In genomic region chr6:3540253-3540820, GRCh38 we compare ENCODE assay signal across 23 cellular contexts.
DNase-seq lines count a peak whose midpoint lies in the region; TF ChIP-seq lines count a peak whose summit lies in the region.
"Had no signal": no experiment of that assay in that cellular context is flagged by ENCODE, and none has a peak within 500 bp of the region (broad histone marks: within the 10 kb centered on the region; RNA-seq: fewer than 3 reads in every experiment).

No MANE protein-coding gene starts in this region.

- H3K9ac ChIP-seq in BLaER1 (no peak overlapping the region), trophoblast cell (ENCODE audit: low read length) (no peak overlapping the region)
- H3K9ac ChIP-seq: GM23248 had no signal

- no peak overlapping the region for H3K4me3 ChIP-seq in BLaER1
- no peak overlapping the region for H3K4me3 ChIP-seq in esophagus muscularis mucosa
- no peak overlapping the region for H3K4me3 ChIP-seq in trophoblast cell (ENCODE audit: low read depth, low read length)
- H3K4me3 ChIP-seq: GM12878, GM23248, HAP-1, K562, MG63 had no signal

- H3K23ac ChIP-seq in trophoblast cell (ENCODE audit: low read length) = no peak overlapping the region

- H3K79me2 ChIP-seq in trophoblast cell (ENCODE audit: control insufficient read depth, insufficient read depth, low read length, poor library complexity) = no peaks in the 10 kb centered on the region

- no peak overlapping the region for H3K14ac ChIP-seq in trophoblast cell (ENCODE audit: low read length)

- peaks cover 9% of the 10 kb centered on the region for H3K4me1 Mint-ChIP-seq in type B pancreatic cell (ENCODE audit: unreplicated experiment)

- DNase-seq in NCI-H2029 (lab: John Stamatoyannopoulos, UW) (peak; percentile 35), NCI-H2029 treated with DMSO at 0.1 percent for 48 hours (lab: John Stamatoyannopoulos, UW) (no peak), esophagus muscularis mucosa (ENCODE audit: extremely low spot score) (peak; percentile 80), trophoblast cell (no peak), type B pancreatic cell (ENCODE audit: extremely low spot score, unreplicated experiment) (no peak), CD1c-positive myeloid dendritic cell (ENCODE audit: extremely low spot score) (no peak), occipital lobe (lab: John Stamatoyannopoulos, UW) (no peak)
- DNase-seq: 8988T, AML-193, DND-41, GM23248, MG63, NCI-H1417 treated with DMSO at 0.1 percent for 48 hours, NCI-H187 treated with DMSO at 0.1 percent for 48 hours, NCI-H226, NCI-H774 had no signal

- no peak for TF ChIP-seq EP300 in esophagus muscularis mucosa (IDR thresholded peaks at IDR 0.05)

- H3K27me3 ChIP-seq in BLaER1 = no peaks in the 10 kb centered on the region
- peaks cover 0 to 6% (median 0%) of the 10 kb centered on the region in 4 donors for H3K27me3 ChIP-seq in esophagus muscularis mucosa
- H3K27me3 ChIP-seq in trophoblast cell (ENCODE audit: insufficient read depth, low read length) = no peaks in the 10 kb centered on the region
- H3K27me3 ChIP-seq: MG63, Peyer's patch had no signal

- no peak overlapping the region for H3K4me3 Mint-ChIP-seq in type B pancreatic cell
- H3K4me3 Mint-ChIP-seq: CD14-positive monocyte had no signal

- H3K36me3 Mint-ChIP-seq in type B pancreatic cell = peaks cover 4% of the 10 kb centered on the region
- H3K36me3 Mint-ChIP-seq: CD14-positive monocyte had no signal

- H4K12ac ChIP-seq in trophoblast cell (ENCODE audit: low read depth, low read length) = no peak overlapping the region

- no peaks in the 10 kb centered on the region for H4K20me1 ChIP-seq in BLaER1

- WGBS in esophagus muscularis mucosa = 92% methylated on average over 8 of the region's 8 CpGs
- WGBS in trophoblast cell (ENCODE audit: extremely low coverage, insufficient coverage, insufficient read length) = no CpG with 5 or more reads among the region's 8 CpGs

- H3K36me3 ChIP-seq in BLaER1 (no peaks in the 10 kb centered on the region), esophagus muscularis mucosa (no peaks in the 10 kb centered on the region), trophoblast cell (ENCODE audit: control insufficient read depth in 1 of 2, insufficient read depth in 2 of 2, low read length in 2 of 2) (no peaks in the 10 kb centered on the region)
- H3K36me3 ChIP-seq: HAP-1, MG63, Peyer's patch had no signal

- H3K27ac Mint-ChIP-seq in type B pancreatic cell = no peak overlapping the region
- H3K27ac Mint-ChIP-seq: CD14-positive monocyte had no signal

- H3K9me3 ChIP-seq in BLaER1 (no peaks in the 10 kb centered on the region), esophagus muscularis mucosa (no peaks in the 10 kb centered on the region), trophoblast cell (ENCODE audit: insufficient read depth, low read depth, low read length) (peaks cover 4% of the 10 kb centered on the region)
- H3K9me3 ChIP-seq: HAP-1, MG63, Peyer's patch had no signal

- peaks cover 6% of the 10 kb centered on the region for H3K27me3 Mint-ChIP-seq in type B pancreatic cell

- no peak for TF ChIP-seq POLR2A in esophagus muscularis mucosa (IDR thresholded peaks at IDR 0.05; ENCODE audit: low read depth)

- TF ChIP-seq CTCF in esophagus muscularis mucosa (IDR thresholded peaks at IDR 0.05) = no peak
- TF ChIP-seq CTCF in type B pancreatic cell (conservative IDR thresholded peaks at IDR 0.05) = no peak

- no peak overlapping the region for H2AK5ac ChIP-seq in trophoblast cell (ENCODE audit: low read length)

- H2BK120ac ChIP-seq in trophoblast cell (ENCODE audit: insufficient read depth, low read length, poor library complexity) = no peak overlapping the region

- no peak overlapping the region for H2BK5ac ChIP-seq in trophoblast cell (ENCODE audit: low read depth, low read length, poor library complexity)

- H3K18ac ChIP-seq in trophoblast cell (ENCODE audit: low read length) = peak overlapping the region; percentile 1

- no peak overlapping the region for H3K27ac ChIP-seq in BLaER1
- no peak overlapping the region for H3K27ac ChIP-seq in esophagus muscularis mucosa (replicated peaks in 1 of 4)
- no peak overlapping the region for H3K27ac ChIP-seq in trophoblast cell (ENCODE audit: low read depth, low read length)
- H3K27ac ChIP-seq: GM23248, HL-60 had no signal

- H2BK12ac ChIP-seq in trophoblast cell (ENCODE audit: low read length) = no peak overlapping the region

- H3K4me2 ChIP-seq in BLaER1 = peak overlapping the region; percentile 58
- H3K4me2 ChIP-seq in trophoblast cell (ENCODE audit: low read length) = no peak overlapping the region

- no peak overlapping the region for H3K4ac ChIP-seq in trophoblast cell (ENCODE audit: low read depth, low read length)

- no peaks in the 10 kb centered on the region for H3K9me3 Mint-ChIP-seq in type B pancreatic cell
- H3K9me3 Mint-ChIP-seq: CD14-positive monocyte had no signal

- intact Hi-C loops in esophagus muscularis mucosa (cut with DNase I) = no loop called here

- H2AFZ ChIP-seq in trophoblast cell (ENCODE audit: insufficient read depth, low read length, poor library complexity) = no peak overlapping the region
- H2AFZ ChIP-seq: GM23248 had no signal

- H4K91ac ChIP-seq in trophoblast cell (ENCODE audit: low read depth, low read length) = no peak overlapping the region

- H3K4me1 ChIP-seq in BLaER1 (peaks cover 40% of the 10 kb centered on the region), esophagus muscularis mucosa (no peaks in the 10 kb centered on the region), trophoblast cell (ENCODE audit: control insufficient read depth in 1 of 2, insufficient read depth in 2 of 2, low read length in 2 of 2) (peaks cover 0 to 2% of the 10 kb centered on the region in 2 experiments)
- H3K4me1 ChIP-seq: HAP-1 had no signal

- no peaks in the 10 kb centered on the region for H3K79me1 ChIP-seq in trophoblast cell (ENCODE audit: low read length)

- H4K8ac ChIP-seq in trophoblast cell (ENCODE audit: low read depth, low read length) = no peak overlapping the region

Comparison
In these comparisons a context has a peak if more than half of its experiments do, and no peak if none do; other contexts are left out.
1. DNase-seq: peak in NCI-H2029 (single experiment) and esophagus muscularis mucosa (single experiment); none in NCI-H2029 treated with DMSO at 0.1 percent for 48 hours (single experiment), trophoblast cell (0 of 2), type B pancreatic cell (single experiment), CD1c-positive myeloid dendritic cell (single experiment) and occipital lobe (single experiment).